In the genomic region with DNA sequence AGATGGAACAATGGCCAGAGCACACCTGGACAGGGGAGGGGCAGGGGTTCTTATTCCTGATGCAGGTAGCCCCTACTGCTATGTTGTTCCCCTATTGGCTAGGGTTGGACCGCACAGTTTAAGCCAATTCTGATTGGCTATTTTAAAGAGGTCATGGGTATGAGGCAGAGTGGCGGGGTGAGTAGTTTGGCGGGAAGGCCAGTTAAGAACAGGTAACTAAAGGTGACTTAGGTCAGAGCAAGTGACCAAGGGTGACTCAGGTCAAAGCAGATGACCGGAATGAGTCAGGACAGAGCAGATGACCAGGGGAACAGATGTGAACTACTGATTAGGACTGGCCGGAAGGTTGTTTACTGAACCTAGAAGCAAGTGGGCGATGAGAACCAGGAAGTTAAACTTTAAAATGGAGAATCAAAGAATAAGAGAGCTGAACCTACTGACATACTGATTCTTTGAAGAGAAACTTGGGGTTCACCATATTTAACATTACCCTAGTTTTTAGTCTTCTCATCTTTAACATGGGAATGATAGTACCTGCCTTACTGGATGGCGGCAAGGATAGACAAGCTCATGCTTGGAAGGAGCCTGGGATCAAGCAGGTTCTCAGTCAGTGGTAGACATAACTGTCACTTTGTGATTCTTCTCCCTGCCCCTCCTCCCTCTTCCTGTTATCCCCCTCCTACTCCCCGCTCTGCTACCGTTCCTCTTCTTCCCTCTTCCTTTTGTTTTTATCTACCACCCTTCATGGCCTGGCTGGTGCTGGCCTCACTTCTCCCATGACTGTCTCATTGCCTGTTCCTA, we compare ENCODE assay signal across 1 cellular context.
TF ChIP-seq lines count a peak whose summit lies in the region.

No MANE protein-coding gene starts in this region.

TF ChIP-seq in K562, 482 proteins besides CTCF, POLR2A, EP300 and RAD21 (continued from another document and continues in another):
- no peak for TF ChIP-seq PATZ1 (CRISPR knock-in tag; IDR thresholded peaks at IDR 0.05; ENCODE audit: borderline replicate concordance)
- peak; percentile 68 for TF ChIP-seq CXXC5 (CRISPR knock-in tag; IDR thresholded peaks at IDR 0.05)
- TF ChIP-seq ZNF239 (CRISPR knock-in tag; IDR thresholded peaks at IDR 0.05), result peak; percentile 46; the same call in 1 of the 2 replicates
- peak; percentile 63 for TF ChIP-seq MECOM (CRISPR knock-in tag; IDR thresholded peaks at IDR 0.05)
- TF ChIP-seq FOXA1 (IDR thresholded peaks at IDR 0.05; ENCODE audit: borderline replicate concordance), result no peak
- peak; percentile 54; the same call in 1 of the 2 replicates for TF ChIP-seq TSHZ1 (CRISPR knock-in tag; IDR thresholded peaks at IDR 0.05)
- TF ChIP-seq FIP1L1 (IDR thresholded peaks at IDR 0.05; ENCODE audit: low read depth, low read length, poor library complexity, severe bottlenecking), result no peak
- no peak for TF ChIP-seq NCOA4 (IDR thresholded peaks at IDR 0.05; ENCODE audit: partially characterized antibody)
- TF ChIP-seq ATF1 (CRISPR knock-in tag; IDR thresholded peaks at IDR 0.05), result no peak
- TF ChIP-seq ATF1 (tag; IDR thresholded peaks at IDR 0.05), result peak; percentile 70
- TF ChIP-seq ZNF740 (CRISPR knock-in tag; IDR thresholded peaks at IDR 0.05), result no peak
- 0 out of 4 replicates have a peak, but pooled peaks of 1 of the 2 experiments have one; percentile 18 for TF ChIP-seq ZNF740 (tag; IDR thresholded peaks at IDR 0.05)
- no peak for TF ChIP-seq ZNF197 (CRISPR knock-in tag; IDR thresholded peaks at IDR 0.05; ENCODE audit: low read depth)
- peak; percentile 51; the same call in 1 of the 2 replicates for TF ChIP-seq MTA3 (IDR thresholded peaks at IDR 0.05; ENCODE audit: borderline replicate concordance)
- TF ChIP-seq ERF (CRISPR knock-in tag; IDR thresholded peaks at IDR 0.05), result 0 out of 2 replicates have a peak, but pooled peaks have one; percentile 66
- TF ChIP-seq, protein P1, sequence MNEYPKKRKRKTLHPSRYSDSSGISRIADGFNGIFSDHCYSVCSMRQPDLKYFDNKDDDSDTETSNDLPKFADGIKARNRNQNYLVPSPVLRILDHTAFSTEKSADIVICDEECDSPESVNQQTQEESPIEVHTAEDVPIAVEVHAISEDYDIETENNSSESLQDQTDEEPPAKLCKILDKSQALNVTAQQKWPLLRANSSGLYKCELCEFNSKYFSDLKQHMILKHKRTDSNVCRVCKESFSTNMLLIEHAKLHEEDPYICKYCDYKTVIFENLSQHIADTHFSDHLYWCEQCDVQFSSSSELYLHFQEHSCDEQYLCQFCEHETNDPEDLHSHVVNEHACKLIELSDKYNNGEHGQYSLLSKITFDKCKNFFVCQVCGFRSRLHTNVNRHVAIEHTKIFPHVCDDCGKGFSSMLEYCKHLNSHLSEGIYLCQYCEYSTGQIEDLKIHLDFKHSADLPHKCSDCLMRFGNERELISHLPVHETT (CRISPR knock-in tag; conservative IDR thresholded peaks at IDR 0.05 in 1 of 2, IDR thresholded peaks at IDR 0.05 in 1 of 2), result peak in 1 of 2 experiments; percentile 79; a peak in 2 of 4 replicates
- TF ChIP-seq POU5F1 (IDR thresholded peaks at IDR 0.05; ENCODE audit: borderline replicate concordance, low read depth, low read length, partially characterized antibody), result no peak
- TF ChIP-seq KDM4B (IDR thresholded peaks at IDR 0.05; ENCODE audit: borderline replicate concordance in 2 of 2, low read depth in 1 of 2), result 0 out of 4 replicates have a peak, but pooled peaks of 1 of the 2 experiments have one; percentile 22
- TF ChIP-seq DLX4 (CRISPR knock-in tag; IDR thresholded peaks at IDR 0.05), result no peak
- no peak for TF ChIP-seq PHF8 (IDR thresholded peaks at IDR 0.05; ENCODE audit: borderline replicate concordance, low read length)
- peak; percentile 70; the same call in 1 of the 2 replicates for TF ChIP-seq KLF16 (IDR thresholded peaks at IDR 0.05)
- TF ChIP-seq HMGN3 (IDR thresholded peaks at IDR 0.05; ENCODE audit: borderline replicate concordance, extremely low read depth, insufficient read length, low read depth, low read length), result peak; percentile 70
- peak; percentile 29; the same call in 1 of the 2 replicates for TF ChIP-seq RB1 (IDR thresholded peaks at IDR 0.05; ENCODE audit: low read depth)
- TF ChIP-seq, protein P2, sequence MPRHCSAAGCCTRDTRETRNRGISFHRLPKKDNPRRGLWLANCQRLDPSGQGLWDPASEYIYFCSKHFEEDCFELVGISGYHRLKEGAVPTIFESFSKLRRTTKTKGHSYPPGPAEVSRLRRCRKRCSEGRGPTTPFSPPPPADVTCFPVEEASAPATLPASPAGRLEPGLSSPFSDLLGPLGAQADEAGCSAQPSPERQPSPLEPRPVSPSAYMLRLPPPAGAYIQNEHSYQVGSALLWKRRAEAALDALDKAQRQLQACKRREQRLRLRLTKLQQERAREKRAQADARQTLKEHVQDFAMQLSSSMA (CRISPR knock-in tag; IDR thresholded peaks at IDR 0.05), result 0 out of 2 replicates have a peak, but pooled peaks have one; percentile 35
- TF ChIP-seq DMBX1 (CRISPR knock-in tag; IDR thresholded peaks at IDR 0.05; ENCODE audit: borderline replicate concordance), result peak; percentile 77
- no peak for TF ChIP-seq ZNF695 (CRISPR knock-in tag; IDR thresholded peaks at IDR 0.05)
- TF ChIP-seq HSF4 (CRISPR knock-in tag; IDR thresholded peaks at IDR 0.05; ENCODE audit: borderline replicate concordance), result peak; percentile 76; the same call in 1 of the 2 replicates
- no peak for TF ChIP-seq RFX7 (CRISPR knock-in tag; IDR thresholded peaks at IDR 0.05)
- TF ChIP-seq TRIM28 (IDR thresholded peaks at IDR 0.05), result no peak; the same call in 1 of the 2 replicates
- no peak for TF ChIP-seq GABPB2 (CRISPR knock-in tag; conservative IDR thresholded peaks at IDR 0.05)
- no peak for TF ChIP-seq NR4A1 (CRISPR knock-in tag; IDR thresholded peaks at IDR 0.05)
- TF ChIP-seq NR4A1 (tag; IDR thresholded peaks at IDR 0.05), result peak; percentile 60
- TF ChIP-seq, protein P3, sequence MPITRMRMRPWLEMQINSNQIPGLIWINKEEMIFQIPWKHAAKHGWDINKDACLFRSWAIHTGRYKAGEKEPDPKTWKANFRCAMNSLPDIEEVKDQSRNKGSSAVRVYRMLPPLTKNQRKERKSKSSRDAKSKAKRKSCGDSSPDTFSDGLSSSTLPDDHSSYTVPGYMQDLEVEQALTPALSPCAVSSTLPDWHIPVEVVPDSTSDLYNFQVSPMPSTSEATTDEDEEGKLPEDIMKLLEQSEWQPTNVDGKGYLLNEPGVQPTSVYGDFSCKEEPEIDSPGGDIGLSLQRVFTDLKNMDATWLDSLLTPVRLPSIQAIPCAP (CRISPR knock-in tag; IDR thresholded peaks at IDR 0.05; ENCODE audit: borderline replicate concordance), result no peak
- peak; percentile 82 for TF ChIP-seq NEUROD1 (IDR thresholded peaks at IDR 0.05; ENCODE audit: borderline replicate concordance, low read depth, low read length, partially characterized antibody)
- no peak for TF ChIP-seq POLR2B (IDR thresholded peaks at IDR 0.05; ENCODE audit: low read depth, partially characterized antibody)
- peak; percentile 92 for TF ChIP-seq TAL1 (IDR thresholded peaks at IDR 0.05)
- TF ChIP-seq ZFX (CRISPR knock-in tag; IDR thresholded peaks at IDR 0.05), result peak; percentile 35; the same call in 1 of the 2 replicates
- TF ChIP-seq POLR2AphosphoS5 (IDR thresholded peaks at IDR 0.05; ENCODE audit: control insufficient read depth, insufficient read depth, low read depth, low read length), result 0 out of 2 replicates have a peak, but pooled peaks have one; percentile 31
- TF ChIP-seq PURB (CRISPR knock-in tag; IDR thresholded peaks at IDR 0.05; ENCODE audit: low read depth), result no peak
- TF ChIP-seq MEIS2 (IDR thresholded peaks at IDR 0.05; ENCODE audit: partially characterized antibody), result peak; percentile 62
- no peak for TF ChIP-seq ZNF764 (CRISPR knock-in tag; IDR thresholded peaks at IDR 0.05; ENCODE audit: low read depth)
- peak; percentile 92 for TF ChIP-seq TFAP4 (CRISPR knock-in tag; IDR thresholded peaks at IDR 0.05; ENCODE audit: borderline replicate concordance)
- no peak for TF ChIP-seq HDGF (IDR thresholded peaks at IDR 0.05)
- no peak for TF ChIP-seq CUX1 (CRISPR knock-in tag; IDR thresholded peaks at IDR 0.05)
- no peak for TF ChIP-seq KAT2B (IDR thresholded peaks at IDR 0.05; ENCODE audit: low read depth, low read length)
- no peak for TF ChIP-seq MEF2A (IDR thresholded peaks at IDR 0.05; ENCODE audit: control insufficient read depth, low read depth, low read length)
